1 cellular context compared by ENCODE assay signal in genomic region chr21:33324311-33325221, GRCh38.
A peak's percentile ranks its signal among the peaks of the same experiment; 100 is the strongest.
TF ChIP-seq lines count a peak whose summit lies in the region.

Gene IFNAR1, plus strand, starts transcription at chr21:33324970. Its CDS starts 86 bp downstream, at chr21:33325056.

TF ChIP-seq in HepG2, 621 proteins besides CTCF, POLR2A, EP300 and RAD21 (continued from another document and continues in another):
- peak; percentile 81 for TF ChIP-seq ZNF800 (CRISPR knock-in tag; IDR thresholded peaks at IDR 0.05)
- TF ChIP-seq HMGXB4 (CRISPR knock-in tag; IDR thresholded peaks at IDR 0.05; ENCODE audit: borderline replicate concordance in 1 of 2, low read depth in 1 of 2), result peak; percentile 28 to 91; a peak in 2 of 4 replicates
- peak; percentile 81; the same call in 1 of the 2 replicates for TF ChIP-seq TSC22D2 (CRISPR knock-in tag; IDR thresholded peaks at IDR 0.05; ENCODE audit: borderline replicate concordance)
- TF ChIP-seq ZNF784 (CRISPR knock-in tag; IDR thresholded peaks at IDR 0.05; ENCODE audit: borderline replicate concordance), result peak; percentile 72; the same call in 1 of the 2 replicates
- peak; percentile 37 for TF ChIP-seq ARID5B (CRISPR knock-in tag; IDR thresholded peaks at IDR 0.05)
- 0 out of 2 replicates have a peak, but pooled peaks have one; percentile 67 for TF ChIP-seq ZNF274 (CRISPR knock-in tag; IDR thresholded peaks at IDR 0.05)
- peak; percentile 43; the same call in 1 of the 2 replicates for TF ChIP-seq HOXD1 (CRISPR knock-in tag; IDR thresholded peaks at IDR 0.05)
- peak; percentile 49 for TF ChIP-seq ZNF772 (CRISPR knock-in tag; IDR thresholded peaks at IDR 0.05)
- peak; percentile 88 for TF ChIP-seq ZNF776 (CRISPR knock-in tag; IDR thresholded peaks at IDR 0.05)
- TF ChIP-seq MATR3 (CRISPR knock-in tag; IDR thresholded peaks at IDR 0.05), result no peak
- no peak for TF ChIP-seq NONO (IDR thresholded peaks at IDR 0.05)
- TF ChIP-seq NONO (CRISPR knock-in tag; conservative IDR thresholded peaks at IDR 0.05), result peak; percentile 85
- no peak for TF ChIP-seq PCBP2 (optimal IDR thresholded peaks at IDR 0.05; ENCODE audit: low read depth, low read length, poor library complexity, severe bottlenecking)
- TF ChIP-seq ARID4A (CRISPR knock-in tag; IDR thresholded peaks at IDR 0.05; ENCODE audit: borderline replicate concordance), result peak; percentile 80
- peak; percentile 49 for TF ChIP-seq HOXA5 (CRISPR knock-in tag; IDR thresholded peaks at IDR 0.05)
- no peak for TF ChIP-seq HMGXB3 (CRISPR knock-in tag; IDR thresholded peaks at IDR 0.05; ENCODE audit: borderline replicate concordance)
- TF ChIP-seq SATB2 (CRISPR knock-in tag; IDR thresholded peaks at IDR 0.05), result no peak; the same call in 1 of the 2 replicates
- TF ChIP-seq JUN (CRISPR knock-in tag; IDR thresholded peaks at IDR 0.05), result 0 out of 2 replicates have a peak, but pooled peaks have one; percentile 19
- TF ChIP-seq THAP7 (CRISPR knock-in tag; IDR thresholded peaks at IDR 0.05), result peak; percentile 74; the same call in 1 of the 2 replicates
- 0 out of 2 replicates have a peak, but pooled peaks have one; percentile 80 for TF ChIP-seq FLYWCH1 (CRISPR knock-in tag; IDR thresholded peaks at IDR 0.05)
- TF ChIP-seq KMT2A (CRISPR knock-in tag; IDR thresholded peaks at IDR 0.05), result peak; percentile 67
- TF ChIP-seq MAZ (IDR thresholded peaks at IDR 0.05; ENCODE audit: borderline replicate concordance, low read depth, low read length), result peak; percentile 65; the same call in 1 of the 2 replicates
- TF ChIP-seq MAZ (CRISPR knock-in tag; IDR thresholded peaks at IDR 0.05; ENCODE audit: low read depth), result peak; percentile 54; the same call in 1 of the 2 replicates
- TF ChIP-seq PHF21A (CRISPR knock-in tag; IDR thresholded peaks at IDR 0.05), result peak; percentile 82
- TF ChIP-seq ZNF598 (CRISPR knock-in tag; IDR thresholded peaks at IDR 0.05; ENCODE audit: borderline replicate concordance), result peak; percentile 40; the same call in 1 of the 2 replicates
- peak; percentile 83 for TF ChIP-seq ZNF510 (CRISPR knock-in tag; IDR thresholded peaks at IDR 0.05; ENCODE audit: low read depth)
- TF ChIP-seq RBM39 (IDR thresholded peaks at IDR 0.05; ENCODE audit: low read depth, low read length, poor library complexity, severe bottlenecking), result peak; percentile 72
- TF ChIP-seq ATF3 (CRISPR knock-in tag; IDR thresholded peaks at IDR 0.05), result 0 out of 2 replicates have a peak, but pooled peaks have one; percentile 41
- peak; percentile 49; the same call in 1 of the 2 replicates for TF ChIP-seq KLF12 (CRISPR knock-in tag; IDR thresholded peaks at IDR 0.05; ENCODE audit: borderline replicate concordance)
